ENCODE assay signal across 22 cellular contexts in the genomic region with DNA sequence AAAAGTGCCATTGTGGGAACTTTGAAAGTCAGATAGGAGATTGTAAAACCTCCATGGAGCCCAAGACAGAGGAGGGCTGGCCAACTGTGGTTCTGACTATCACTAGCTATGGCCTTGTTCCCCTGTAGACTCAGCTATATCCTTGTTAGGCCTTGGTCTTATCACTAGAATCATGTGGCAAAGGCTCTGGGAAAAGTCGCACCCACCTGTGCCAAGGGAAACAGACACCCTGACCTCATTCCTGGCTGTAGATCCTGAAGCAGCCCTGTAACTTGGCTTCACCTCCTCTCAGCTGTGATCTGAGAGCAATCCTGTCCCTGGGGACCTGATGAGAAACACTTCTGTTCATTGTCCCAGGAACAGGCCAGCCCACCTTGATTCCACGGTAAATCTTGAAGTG.
DNase-seq lines count a peak whose midpoint lies in the region; ATAC-seq, FAIRE-seq and TF ChIP-seq lines count a peak whose summit lies in the region.
"Had no signal": no experiment of that assay in that cellular context is flagged by ENCODE, and none has a peak within 500 bp of the region (broad histone marks: within the 10 kb centered on the region; RNA-seq: fewer than 3 reads in every experiment).

No MANE protein-coding gene starts in this region.

- POLR2A ChIA-PET in MCF 10A (lab: Yijun Ruan, JAX): interaction anchor here (0.6 to 1.8 kb wide), 4 partner anchors 10 to 576 kb away, joined by 3 to 5 read pairs (median 4); no protein-coding TSS in a partner anchor

- TF ChIP-seq POLR2A in breast epithelium (IDR thresholded peaks at IDR 0.05): no peak
- peak in 1 of 3 donors; percentile 9 for TF ChIP-seq POLR2A in body of pancreas (IDR thresholded peaks at IDR 0.05)

- no peaks in the 10 kb centered on the region for H3K9me3 ChIP-seq in breast epithelium
- no peaks in the 10 kb centered on the region for H3K9me3 ChIP-seq in body of pancreas
- no peaks in the 10 kb centered on the region for H3K9me3 ChIP-seq in thoracic aorta
- H3K9me3 ChIP-seq: Caco-2, HAP-1, SJCRH30 had no signal

- 36 to 62% methylated on average over 2 of the region's 2 CpGs for WGBS in body of pancreas, 2 donors

- H3K36me3 Mint-ChIP-seq in MCF 10A (ENCODE audit: insufficient read depth, unreplicated experiment): no peaks in the 10 kb centered on the region
- H3K36me3 Mint-ChIP-seq: CD4-positive, CD25-positive, alpha-beta regulatory T cell had no signal

- H3K27me3 ChIP-seq in breast epithelium (no peaks in the 10 kb centered on the region), body of pancreas (no peaks in the 10 kb centered on the region), thoracic aorta (replicated peaks; ENCODE audit: insufficient read depth) (no peaks in the 10 kb centered on the region)
- H3K27me3 ChIP-seq: BE2C, SJCRH30 had no signal

- no peak for FAIRE-seq in frontal cortex (lab: Jason Lieb, UNC)
- FAIRE-seq: A204.1, G401.6 had no signal

- DNase-seq in MCF 10A (ENCODE audit: unreplicated experiment) (peak; percentile 6), breast epithelium (ENCODE audit: low spot score in 2 of 2) (no peak), body of pancreas (peak; percentile 15 to 79 (median 70)), myocyte (ENCODE audit: low read depth) (peak; percentile 5), thoracic aorta (ENCODE audit: low spot score) (peak; percentile 9), frontal cortex (ENCODE audit: low spot score in 2 of 2) (no peak), left lobe of liver (ENCODE audit: low spot score) (no peak), COR-L47 (lab: John Stamatoyannopoulos, UW) (no peak)
- DNase-seq: BE2C; Caco-2; CD4-positive, CD25-positive, alpha-beta regulatory T cell; Kasumi-1; NCI-H1105; NCI-H2081; NCI-H2227 treated with DMSO at 0.1 percent for 48 hours; NCI-H510A treated with DMSO at 0.1 percent for 48 hours; NCI-H774; PC-9; SJCRH30 had no signal

- H3K4me1 Mint-ChIP-seq in MCF 10A (ENCODE audit: insufficient read depth, unreplicated experiment): peaks cover 11% of the 10 kb centered on the region
- H3K4me1 Mint-ChIP-seq: CD4-positive, CD25-positive, alpha-beta regulatory T cell had no signal

- H3K36me3 ChIP-seq in breast epithelium (no peaks in the 10 kb centered on the region), body of pancreas (replicated peaks in 1 of 2; ENCODE audit: insufficient read depth in 1 of 2, low read depth in 2 of 2) (no peaks in the 10 kb centered on the region), thoracic aorta (no peaks in the 10 kb centered on the region)
- H3K36me3 ChIP-seq: BE2C, HAP-1, SJCRH30 had no signal

- H3K27me3 Mint-ChIP-seq in MCF 10A (ENCODE audit: insufficient read depth, unreplicated experiment): no peaks in the 10 kb centered on the region
- H3K27me3 Mint-ChIP-seq: CD4-positive, CD25-positive, alpha-beta regulatory T cell had no signal

- H3K4me3 ChIP-seq in breast epithelium: no peak overlapping the region
- no peak overlapping the region for H3K4me3 ChIP-seq in body of pancreas
- no peak overlapping the region for H3K4me3 ChIP-seq in thoracic aorta
- H3K4me3 ChIP-seq: HAP-1, PC-9, SJCRH30 had no signal

- TF ChIP-seq CTCF in MCF 10A (IDR thresholded peaks at IDR 0.05; ENCODE audit: unreplicated experiment): no peak
- no peak for TF ChIP-seq CTCF in breast epithelium (IDR thresholded peaks at IDR 0.05)
- TF ChIP-seq CTCF in body of pancreas (IDR thresholded peaks at IDR 0.05): no peak
- TF ChIP-seq CTCF in thoracic aorta (IDR thresholded peaks at IDR 0.05): no peak

- BruUV-seq in MCF 10A (replicated peaks; lab: Mats Ljungman, UMichigan): no TSS peak

- intact Hi-C loops in MCF 10A (cut with micrococcal nuclease) (no loop called here), breast epithelium (cut with DNase I; ENCODE audit: low total_unique reads) (loop anchor here (10.0 kb wide), 1 partner anchor 981 kb away; no protein-coding TSS in a partner anchor), body of pancreas (cut with DNase I) (no loop called here)

- ATAC-seq in body of pancreas (peak; percentile 99), thoracic aorta (ENCODE audit: insufficient number of reproducible peaks, low FRiP score, low read depth) (peak; percentile 73), left lobe of liver (no peak)

- H3K4me3 Mint-ChIP-seq in MCF 10A (ENCODE audit: unreplicated experiment): no peak overlapping the region
- H3K4me3 Mint-ChIP-seq: CD4-positive, CD25-positive, alpha-beta regulatory T cell had no signal

- peak overlapping the region; percentile 90 for H3K27ac Mint-ChIP-seq in MCF 10A (ENCODE audit: low read depth, unreplicated experiment)
- H3K27ac Mint-ChIP-seq: CD4-positive, CD25-positive, alpha-beta regulatory T cell had no signal

- CTCF ChIA-PET in MCF 10A (lab: Yijun Ruan, JAX): interaction anchor here (0.6 to 1.6 kb wide), 4 partner anchors 112 to 288 kb away, joined by 3 to 5 read pairs (median 4); no protein-coding TSS in a partner anchor

- no peaks in the 10 kb centered on the region for H3K9me3 Mint-ChIP-seq in MCF 10A (ENCODE audit: unreplicated experiment)

- no peak overlapping the region for H3K27ac ChIP-seq in breast epithelium
- H3K27ac ChIP-seq in body of pancreas: peak overlapping the region in 1 of 4 donors; percentile 40
- H3K27ac ChIP-seq in thoracic aorta: peak overlapping the region; percentile 51 to 72
- H3K27ac ChIP-seq: PC-9, SJCRH30 had no signal

- H3K4me1 ChIP-seq in breast epithelium (no peaks in the 10 kb centered on the region), body of pancreas (peaks cover 32% of the 10 kb centered on the region), thoracic aorta (ENCODE audit: control insufficient read depth in 1 of 2, low read depth in 2 of 2) (peaks cover 21 to 42% of the 10 kb centered on the region in 2 donors)
- H3K4me1 ChIP-seq: BE2C, Caco-2, HAP-1, SJCRH30 had no signal

Comparison
In these comparisons a context has a peak if more than half of its experiments do, and no peak if none do; other contexts are left out.
1. DNase-seq: peak in MCF 10A (single experiment), body of pancreas (4 of 4), myocyte (single experiment) and thoracic aorta (single experiment); none in breast epithelium (0 of 2), frontal cortex (0 of 2), left lobe of liver (single experiment) and COR-L47 (single experiment).
2. H3K27ac ChIP-seq: peak in thoracic aorta (2 of 2); none in breast epithelium (0 of 2).